ENCODE assay signal across 8 cellular contexts in genomic region chr2:207166349-207167128, GRCh38. TPM values are rescaled to one million over a fixed set of nuclear protein-coding genes. Genes with fewer than 3 reads are reported as not detected.
DNase-seq lines count a peak whose midpoint lies in the region; ATAC-seq and TF ChIP-seq lines count a peak whose summit lies in the region.

No MANE protein-coding gene starts in this region.

- ATAC-seq in GM18520 (IDR thresholded peaks at IDR 0.05; ENCODE audit: unreplicated experiment) (peak; percentile 22), HG02981 (IDR thresholded peaks at IDR 0.05; ENCODE audit: unreplicated experiment) (peak; percentile 43)

- H3K4me3 ChIP-seq in A673 (ENCODE audit: low read depth, low read length, poor library complexity, severe bottlenecking) (peak overlapping the region; percentile 83), choroid plexus epithelial cell (ENCODE audit: low read depth, low read length) (peak overlapping the region; percentile 68)

- H3K9me3 ChIP-seq in A673 (ENCODE audit: low read depth, low read length, poor library complexity, severe bottlenecking), result no peaks in the 10 kb centered on the region

- no peak for TF ChIP-seq CTCF in A673 (conservative IDR thresholded peaks at IDR 0.05; ENCODE audit: low read depth, low read length)
- no peak for TF ChIP-seq CTCF in choroid plexus epithelial cell (conservative IDR thresholded peaks at IDR 0.05; ENCODE audit: low read depth, low read length)

- BruUV-seq in A673 (replicated peaks; lab: Mats Ljungman, UMichigan), result no TSS peak

- H3K36me3 ChIP-seq in A673 (ENCODE audit: insufficient read depth, low read length, poor library complexity, severe bottlenecking), result no peaks in the 10 kb centered on the region

- POLR2A ChIA-PET in A673 (lab: Charles Lee; ENCODE audit: low non-redundant PET), result interaction anchor here (0.5 to 1.0 kb wide), 5 partner anchors 33 to 363 kb away, joined by 3 to 9 read pairs (median 4); partner anchors contain the start of gene CREB1

- CTCF ChIA-PET in A673 (lab: Charles Lee), result interaction anchor here (1.0 kb wide), 1 partner anchor 306 kb away, joined by 3 read pairs; no protein-coding TSS in a partner anchor

- H3K4me1 ChIP-seq in A673 (ENCODE audit: insufficient read depth, low read length, poor library complexity, severe bottlenecking), result peaks cover 16% of the 10 kb centered on the region

- DNase-seq in A673 (ENCODE audit: low spot score), result peak; percentile 81
- DNase-seq in NCI-H2171 treated with DMSO at 0.1 percent for 48 hours (lab: John Stamatoyannopoulos, UW), result peak; percentile 81
- peak; percentile 52 for DNase-seq in activated CD4-positive, alpha-beta T cell treated with anti-CD3 and anti-CD28 coated beads for 1 hour
- DNase-seq in choroid plexus epithelial cell (ENCODE audit: low read depth), result peak; percentile 89
- peak; percentile 89 for DNase-seq in kidney tubule cell (ENCODE audit: low spot score)
- DNase-seq in stimulated activated CD4-positive, alpha-beta T cell treated with anti-CD3 and anti-CD28 coated beads, Interleukin-2, amount 100 ng/mL, for 24 hours, result peak; percentile 70 to 71

- no peaks in the 10 kb centered on the region for H3K27me3 ChIP-seq in A673 (replicated peaks; ENCODE audit: insufficient read depth, low read depth, low read length, poor library complexity)

- H3K27ac ChIP-seq in A673 (ENCODE audit: low read depth, low read length, poor library complexity, severe bottlenecking), result peak overlapping the region; percentile 100

- intact Hi-C loops in A673 (cut with micrococcal nuclease; ENCODE audit: unreplicated experiment), result loop anchor here (5.0 to 10.0 kb wide), 2 partner anchors 92 to 306 kb away; no protein-coding TSS in a partner anchor

RNA-seq across cellular contexts. Expression of gene KLF7, which starts 0.8 kb away (rescaled TPM):
- 15.3 and 16.4 TPM in 2 replicates for total RNA-seq in A673 (2021)

Comparison
In these comparisons a context has a peak if more than half of its experiments do, and no peak if none do; other contexts are left out.
1. Peak in every context shown above with its lines: DNase-seq, ATAC-seq, H3K4me3 ChIP-seq and H3K27ac ChIP-seq.